ENCODE assay signal across 9 cellular contexts in the genomic region with DNA sequence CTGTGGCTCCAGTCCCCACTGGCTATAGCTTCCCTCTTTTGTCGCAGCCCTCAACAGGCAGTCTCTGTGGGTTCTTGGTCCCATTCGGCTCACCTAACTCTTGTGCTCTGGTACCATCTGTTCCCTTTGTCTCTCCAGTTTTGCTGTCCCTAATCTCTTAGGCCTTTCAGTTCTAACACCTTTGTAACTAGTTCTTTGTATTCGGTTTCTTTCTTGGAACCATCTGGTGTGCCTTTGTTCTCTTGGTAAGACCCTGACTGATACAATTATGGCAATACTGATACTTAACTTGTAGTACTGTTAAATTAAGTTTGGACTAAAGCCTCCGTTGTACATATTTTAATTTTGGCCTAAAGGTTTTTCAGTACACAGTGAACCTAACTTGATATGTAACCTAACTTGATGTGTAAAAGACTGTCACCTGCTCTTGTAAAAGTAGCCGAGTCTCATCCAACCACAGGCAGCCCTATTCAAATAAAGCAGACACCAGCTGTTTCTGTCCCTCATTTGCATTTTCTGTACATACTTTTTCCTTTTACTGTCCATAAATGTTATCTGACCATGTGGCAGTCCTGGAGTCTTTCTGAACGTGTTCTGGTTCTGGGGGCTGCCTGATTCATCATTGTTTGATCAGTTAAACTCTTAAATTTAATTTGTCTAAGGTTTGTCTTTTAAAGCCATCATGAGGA. TPM values are rescaled to one million over a fixed set of nuclear protein-coding genes. Genes with fewer than 3 reads are reported as not detected.
DNase-seq lines count a peak whose midpoint lies in the region; ATAC-seq and TF ChIP-seq lines count a peak whose summit lies in the region.
"Had no signal": no experiment of that assay in that cellular context is flagged by ENCODE, and none has a peak within 500 bp of the region (broad histone marks: within the 10 kb centered on the region; RNA-seq: fewer than 3 reads in every experiment).

No MANE protein-coding gene starts in this region.

- H3K4me3 ChIP-seq in mesendoderm (ENCODE audit: low read length), result no peak overlapping the region
- H3K4me3 ChIP-seq in mammary epithelial cell (replicated peaks in 1 of 3; ENCODE audit: insufficient read depth in 1 of 3, low read depth in 2 of 3, low read length in 3 of 3), result no peak overlapping the region

- no peak overlapping the region for H3K56ac ChIP-seq in mesendoderm (ENCODE audit: low read length)

- no peak overlapping the region for H2BK15ac ChIP-seq in mesendoderm (replicated peaks; ENCODE audit: low read depth)

- no peak overlapping the region for H2BK120ac ChIP-seq in mesendoderm (ENCODE audit: low read depth, low read length)

- H3K9me3 ChIP-seq in mammary epithelial cell (replicated peaks; ENCODE audit: insufficient read depth, low read length), result no peaks in the 10 kb centered on the region

- H3K4me2 ChIP-seq in mesendoderm (ENCODE audit: low read length), result no peak overlapping the region
- no peak overlapping the region for H3K4me2 ChIP-seq in mammary epithelial cell (ENCODE audit: insufficient read depth, low read depth, low read length)

- H3K27ac ChIP-seq in mesendoderm (ENCODE audit: low read depth, low read length) (no peak overlapping the region), mammary epithelial cell (ENCODE audit: insufficient read depth, low read depth, low read length) (no peak overlapping the region)

- H4K5ac ChIP-seq in mesendoderm (ENCODE audit: low read length), result no peak overlapping the region

- no TSS peak for BruUV-seq in mammary epithelial cell (replicated peaks; lab: Mats Ljungman, UMichigan)

- no peak overlapping the region for H2AK5ac ChIP-seq in mesendoderm (ENCODE audit: low read length)

- no peaks in the 10 kb centered on the region for H4K20me1 ChIP-seq in mammary epithelial cell (ENCODE audit: insufficient read depth, low read length)

- no peak overlapping the region for H4K8ac ChIP-seq in mesendoderm (ENCODE audit: low read depth, low read length)

- H3K79me2 ChIP-seq in mesendoderm (ENCODE audit: control insufficient read depth, insufficient read depth, low read length) (peaks cover 1% of the 10 kb centered on the region), mammary epithelial cell (ENCODE audit: insufficient read depth, low read length) (peaks cover 2% of the 10 kb centered on the region)

- WGBS in mesendoderm (ENCODE audit: extremely low coverage, insufficient coverage, low lambda C conversion rate), result no CpG with 5 or more reads among the region's 6 CpGs
- 77% methylated on average over 5 of the region's 6 CpGs for WGBS in mammary epithelial cell (ENCODE audit: low coverage, missing lambda C conversion rate)

- intact Hi-C loops in mammary epithelial cell (cut with micrococcal nuclease), result no loop called here

- H3K27me3 ChIP-seq in mesendoderm (ENCODE audit: insufficient read depth, low read length, poor library complexity) (no peaks in the 10 kb centered on the region), mammary epithelial cell (ENCODE audit: insufficient read depth, low read length) (no peaks in the 10 kb centered on the region)

- CTCF ChIA-PET in mammary epithelial cell (lab: Charles Lee; ENCODE audit: low non-redundant PET), result no interaction called here

- no peak overlapping the region for H3K18ac ChIP-seq in mesendoderm (ENCODE audit: low read length)

- H3K9ac ChIP-seq in mesendoderm (ENCODE audit: low read length) (no peak overlapping the region), mammary epithelial cell (ENCODE audit: insufficient read depth, low read length) (no peak overlapping the region)

- in situ Hi-C loops in mammary epithelial cell (cut with MboI; ENCODE audit: low sequenced_read_pairs in 2 of 2), result no loop called here

- ATAC-seq in GM18873 (IDR thresholded peaks at IDR 0.05; ENCODE audit: low FRiP score, unreplicated experiment) (peak; percentile 45), GM21717 (IDR thresholded peaks at IDR 0.05; ENCODE audit: unreplicated experiment) (peak; percentile 60), HG03565 (IDR thresholded peaks at IDR 0.05; ENCODE audit: unreplicated experiment) (peak; percentile 47)
- ATAC-seq: stimulated activated naive CD8-positive, alpha-beta T cell treated with anti-CD3 and anti-CD28 coated beads, Interleukin-15, Interleukin-2, amounts not matched to agents 100 U/mL and 50 U/mL, for 24 hours had no signal

- no peak overlapping the region for H3K4ac ChIP-seq in mesendoderm (ENCODE audit: low read depth, low read length)

- DNase-seq in mesendoderm (peak; percentile 71), mammary epithelial cell (no peak), T-helper 9 cell (no peak)
- DNase-seq in effector CD4-positive, alpha-beta T cell, result no peak
- DNase-seq: activated CD4-positive, alpha-beta T cell treated with anti-CD3 and anti-CD28 coated beads for 4 hours; stimulated activated naive CD8-positive, alpha-beta T cell treated with anti-CD3 and anti-CD28 coated beads, Interleukin-15, Interleukin-2, amounts not matched to agents 100 U/mL and 50 U/mL, for 24 hours had no signal

- dilution Hi-C loops in mammary epithelial cell (cut with HindIII; ENCODE audit: low sequenced_read_pairs), result no loop called here

- H3K4me1 ChIP-seq in mesendoderm (ENCODE audit: control insufficient read depth, low read depth, low read length) (peaks cover 2% of the 10 kb centered on the region), mammary epithelial cell (ENCODE audit: insufficient read depth, low read length) (peaks cover 19% of the 10 kb centered on the region)

- TF ChIP-seq CTCF in mammary epithelial cell (conservative IDR thresholded peaks at IDR 0.05 in 1 of 2, IDR thresholded peaks at IDR 0.05 in 1 of 2; ENCODE audit: extremely low read depth in 1 of 2, insufficient read depth in 1 of 2, low read depth in 1 of 2, low read length in 2 of 2), result no peak

- no peaks in the 10 kb centered on the region for H3K79me1 ChIP-seq in mesendoderm (ENCODE audit: low read length)

- H3K36me3 ChIP-seq in mesendoderm (ENCODE audit: control insufficient read depth, insufficient read depth, low read length) (no peaks in the 10 kb centered on the region), mammary epithelial cell (ENCODE audit: insufficient read depth, low read length) (no peaks in the 10 kb centered on the region)

- H2BK5ac ChIP-seq in mesendoderm (ENCODE audit: low read length), result no peak overlapping the region

- H3K23ac ChIP-seq in mesendoderm (ENCODE audit: low read length), result no peak overlapping the region

- no peak overlapping the region for H2AFZ ChIP-seq in mammary epithelial cell (ENCODE audit: low read depth, low read length)

RNA-seq across cellular contexts. Expression of gene MRPL44, which starts 4.8 kb away (rescaled TPM):
- 49.3 TPM for polyA plus RNA-seq in mesendoderm (2013, experiment 1 of 2)
- 49.4 TPM for polyA plus RNA-seq in mesendoderm (2013, experiment 2 of 2)
- total RNA-seq in mammary epithelial cell, result 10 to 100 TPM; 24.2 to 27.2 TPM
- polyA plus RNA-seq in mammary epithelial cell, result 22.8 TPM
- polyA minus RNA-seq in mammary epithelial cell, result 27.3 TPM

RNA-seq across cellular contexts. Expression of gene WDFY1, which starts 7.3 kb away (rescaled TPM):
- polyA plus RNA-seq in mesendoderm (2013, experiment 1 of 2), result 41.8 TPM
- 41.0 TPM for polyA plus RNA-seq in mesendoderm (2013, experiment 2 of 2)
- total RNA-seq in mammary epithelial cell, result 10 to 100 TPM; 55.6 to 96.0 TPM
- polyA plus RNA-seq in mammary epithelial cell, result 42.8 TPM
- polyA minus RNA-seq in mammary epithelial cell, result 69.1 TPM
